26 cellular contexts compared by ENCODE assay signal in genomic region chr2:2866459-2866858, GRCh38.
"Had no signal": no experiment of that assay in that cellular context is flagged by ENCODE, and none has a peak within 500 bp of the region (broad histone marks: within the 10 kb centered on the region; RNA-seq: fewer than 3 reads in every experiment).

No MANE protein-coding gene starts in this region.

- H3K9me3 ChIP-seq: body of pancreas, gastrocnemius medialis, ovary, suprapubic skin, tibial artery, upper lobe of right lung had no signal

- H3K4me2 ChIP-seq: hepatocyte, smooth muscle cell had no signal

- H3K27me3 ChIP-seq: body of pancreas, cardiac muscle cell, gastrocnemius medialis, hepatocyte, ovary, suprapubic skin, tibial artery, upper lobe of right lung had no signal

- DNase-seq: activated CD4-positive, alpha-beta T cell treated with anti-CD3 and anti-CD28 coated beads for 36 hours; activated CD4-positive, CD25-positive, alpha-beta regulatory T cell; activated CD8-positive, alpha-beta memory T cell treated with anti-CD3 and anti-CD28 coated beads, Interleukin-2, amount 10 ng/mL, durations not matched to agents 7 days and 5 days; activated CD8-positive, alpha-beta T cell treated with anti-CD3 and anti-CD28 coated beads, Interleukin-2, amount 10 ng/mL, durations not matched to agents 7 days and 5 days; activated naive CD4-positive, alpha-beta T cell; activated T-cell treated with anti-CD3 and anti-CD28 coated beads, Interleukin-2, amount 50 U/mL, for 48 hours; aorta; body of pancreas; cortex of kidney; effector memory CD8-positive, alpha-beta T cell; erythroblast; gastrocnemius medialis; islet precursor cell; mammary epithelial cell; naive B cell; nephron progenitor cell; ovary; stimulated activated CD4-positive, alpha-beta T cell treated with anti-CD3 and anti-CD28 coated beads, Interleukin-15, amount 100 ng/mL, for 24 hours; stimulated activated CD4-positive, alpha-beta T cell treated with anti-CD3 and anti-CD28 coated beads, Interleukin-2, amount 100 ng/mL, for 24 hours; stimulated activated naive B cell treated with anti-CD40 and anti-IgM and Interleukin-4, amounts not matched to agents 10 μg/mL and 1 μg/mL and 100 μg/mL, for 72 hours; upper lobe of right lung had no signal

- H2AFZ ChIP-seq: hepatocyte had no signal

- H3K4me3 ChIP-seq: body of pancreas, cardiac muscle cell, gastrocnemius medialis, hepatocyte, ovary, smooth muscle cell, suprapubic skin, tibial artery, upper lobe of right lung had no signal

- H3K36me3 ChIP-seq: cardiac muscle cell, gastrocnemius medialis, ovary, suprapubic skin, tibial artery, upper lobe of right lung had no signal

- H3K4me1 ChIP-seq: body of pancreas, gastrocnemius medialis, suprapubic skin, tibial artery, upper lobe of right lung had no signal

- H3K27ac ChIP-seq: body of pancreas, cardiac muscle cell, gastrocnemius medialis, hepatocyte, ovary, suprapubic skin, tibial artery, upper lobe of right lung had no signal
